10 cellular contexts compared by ENCODE assay signal in the genomic region with DNA sequence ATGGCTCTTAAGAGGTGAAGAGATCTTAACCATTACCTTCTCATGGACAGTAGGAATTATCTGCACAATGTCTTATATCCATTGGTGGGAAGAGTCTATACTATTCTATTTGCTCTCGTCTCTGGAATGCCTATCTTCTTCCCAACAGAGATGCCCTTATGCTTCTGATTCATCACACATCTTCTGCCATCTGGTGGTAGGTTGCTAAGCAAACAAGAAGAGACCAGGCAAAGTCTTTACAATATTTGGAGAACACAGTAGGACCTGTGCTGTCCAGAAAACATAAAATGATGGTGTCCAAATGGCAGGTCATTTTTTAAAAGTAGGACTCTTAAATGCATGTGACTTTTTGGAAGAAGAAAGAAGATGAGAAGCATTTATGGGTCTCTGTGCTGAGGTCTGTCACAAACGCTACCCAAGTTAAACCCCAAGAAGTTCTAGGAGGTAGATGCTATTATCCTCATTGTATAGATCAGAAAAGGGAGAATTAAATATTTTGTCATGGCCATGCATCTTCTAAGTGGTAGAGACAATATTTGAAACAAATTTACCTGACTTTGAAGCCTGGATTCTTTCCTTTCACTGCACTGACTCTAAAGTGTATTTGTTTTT.
DNase-seq lines count a peak whose midpoint lies in the region; ATAC-seq and TF ChIP-seq lines count a peak whose summit lies in the region.
"Had no signal": no experiment of that assay in that cellular context is flagged by ENCODE, and none has a peak within 500 bp of the region (broad histone marks: within the 10 kb centered on the region; RNA-seq: fewer than 3 reads in every experiment).

No MANE protein-coding gene starts in this region.

- peaks cover 5% of the 10 kb centered on the region; the same call in 1 of the 2 replicates for H3K9me3 Mint-ChIP-seq in WTC11

- no peak overlapping the region for H3K27ac ChIP-seq in smooth muscle cell (ENCODE audit: low read depth)
- H3K27ac ChIP-seq: right lobe of liver had no signal

- no peaks in the 10 kb centered on the region for H3K79me2 ChIP-seq in smooth muscle cell (ENCODE audit: low read depth)

- H4K20me1 ChIP-seq in smooth muscle cell (ENCODE audit: low read depth), result no peaks in the 10 kb centered on the region

- no peaks in the 10 kb centered on the region for H3K4me1 ChIP-seq in smooth muscle cell (ENCODE audit: low read depth)
- H3K4me1 ChIP-seq: right lobe of liver had no signal

- no peaks in the 10 kb centered on the region for H3F3A ChIP-seq in smooth muscle cell (ENCODE audit: low read depth)

- no peak overlapping the region for H3K9ac ChIP-seq in smooth muscle cell (ENCODE audit: low read depth)

- peak; percentile 49 for ATAC-seq in Right ventricle myocardium superior (ENCODE audit: poor library complexity)
- no peak for ATAC-seq in left cardiac atrium
- peak; percentile 69 for ATAC-seq in WTC11
- no peak for ATAC-seq in HG02981 (IDR thresholded peaks at IDR 0.05; ENCODE audit: unreplicated experiment)
- ATAC-seq in HG03469 (IDR thresholded peaks at IDR 0.05; ENCODE audit: unreplicated experiment), result no peak

- H3K4me3 ChIP-seq in smooth muscle cell, result no peak overlapping the region
- H3K4me3 ChIP-seq: MG63, right lobe of liver had no signal

- H3K4me3 Mint-ChIP-seq in WTC11, result no peak overlapping the region

- H2AFZ ChIP-seq in smooth muscle cell (ENCODE audit: low read depth), result no peak overlapping the region

- H3K27me3 Mint-ChIP-seq in WTC11 (ENCODE audit: low read depth), result no peaks in the 10 kb centered on the region

- H3K4me2 ChIP-seq in smooth muscle cell, result no peak overlapping the region

- peak overlapping the region; percentile 52; the same call in 1 of the 2 replicates for H3K27ac Mint-ChIP-seq in WTC11

- intact Hi-C loops in Right ventricle myocardium superior (cut with DNase I) (no loop called here), left cardiac atrium (cut with DNase I) (no loop called here)

- no peaks in the 10 kb centered on the region for H3K36me3 Mint-ChIP-seq in WTC11

- H3K9me3 ChIP-seq in smooth muscle cell (replicated peaks; ENCODE audit: low read depth), result no peaks in the 10 kb centered on the region
- H3K9me3 ChIP-seq: MG63, right lobe of liver had no signal

- DNase-seq in Right ventricle myocardium superior (no peak), left cardiac atrium (no peak), NCI-H1105 (lab: John Stamatoyannopoulos, UW) (peak; percentile 25), WTC11 (ENCODE audit: low spot score) (no peak), smooth muscle cell (lab: John Stamatoyannopoulos, UW; ENCODE audit: unreplicated experiment) (no peak), OCI-M2 (lab: John Stamatoyannopoulos, UW; ENCODE audit: unreplicated experiment) (no peak)
- DNase-seq: MG63, right lobe of liver had no signal

- H3K4me1 Mint-ChIP-seq in WTC11, result peaks cover 44% of the 10 kb centered on the region

- POLR2A ChIA-PET in WTC11 (lab: Charles Lee), result no interaction called here

- no peaks in the 10 kb centered on the region for H3K27me3 ChIP-seq in smooth muscle cell (ENCODE audit: low read depth)
- H3K27me3 ChIP-seq: MG63, right lobe of liver had no signal

- TF ChIP-seq CTCF in WTC11 (IDR thresholded peaks at IDR 0.05) (no peak), smooth muscle cell (IDR thresholded peaks at IDR 0.05; ENCODE audit: borderline replicate concordance, insufficient read depth, poor library complexity, severe bottlenecking) (peak; percentile 42)

- CTCF ChIA-PET in WTC11 (lab: Charles Lee), result interaction anchor here (3.4 kb wide), 1 partner anchor 88 kb away, joined by 11 read pairs; no protein-coding TSS in a partner anchor

- no peaks in the 10 kb centered on the region for H3K36me3 ChIP-seq in smooth muscle cell (ENCODE audit: low read depth)
- H3K36me3 ChIP-seq: MG63, right lobe of liver had no signal

- 48% methylated on average over 2 of the region's 2 CpGs for WGBS in smooth muscle cell (ENCODE audit: low lambda C conversion rate)

TF ChIP-seq in WTC11, 78 proteins besides CTCF, POLR2A, EP300 and RAD21:
- TF ChIP-seq CBFB (CRISPR knock-in tag; IDR thresholded peaks at IDR 0.05; ENCODE audit: low read depth) (no peak), NR2C2 (CRISPR knock-in tag; IDR thresholded peaks at IDR 0.05) (no peak), ESRRA (CRISPR knock-in tag; IDR thresholded peaks at IDR 0.05; ENCODE audit: borderline replicate concordance) (no peak), SMAD3 (CRISPR knock-in tag; IDR thresholded peaks at IDR 0.05; ENCODE audit: borderline replicate concordance) (no peak), MYBL2 (CRISPR knock-in tag; IDR thresholded peaks at IDR 0.05) (no peak), GRHL2 (CRISPR knock-in tag; IDR thresholded peaks at IDR 0.05; ENCODE audit: insufficient replicate concordance, severe bottlenecking) (no peak), EMX1 (CRISPR knock-in tag; IDR thresholded peaks at IDR 0.05) (no peak), SMAD4 (CRISPR knock-in tag; IDR thresholded peaks at IDR 0.05) (no peak), NFE2L1 (CRISPR knock-in tag; IDR thresholded peaks at IDR 0.05) (no peak), ZNF121 (CRISPR knock-in tag; IDR thresholded peaks at IDR 0.05) (no peak), HMGA2 (CRISPR knock-in tag; IDR thresholded peaks at IDR 0.05) (no peak)
- TF ChIP-seq, protein P1, sequence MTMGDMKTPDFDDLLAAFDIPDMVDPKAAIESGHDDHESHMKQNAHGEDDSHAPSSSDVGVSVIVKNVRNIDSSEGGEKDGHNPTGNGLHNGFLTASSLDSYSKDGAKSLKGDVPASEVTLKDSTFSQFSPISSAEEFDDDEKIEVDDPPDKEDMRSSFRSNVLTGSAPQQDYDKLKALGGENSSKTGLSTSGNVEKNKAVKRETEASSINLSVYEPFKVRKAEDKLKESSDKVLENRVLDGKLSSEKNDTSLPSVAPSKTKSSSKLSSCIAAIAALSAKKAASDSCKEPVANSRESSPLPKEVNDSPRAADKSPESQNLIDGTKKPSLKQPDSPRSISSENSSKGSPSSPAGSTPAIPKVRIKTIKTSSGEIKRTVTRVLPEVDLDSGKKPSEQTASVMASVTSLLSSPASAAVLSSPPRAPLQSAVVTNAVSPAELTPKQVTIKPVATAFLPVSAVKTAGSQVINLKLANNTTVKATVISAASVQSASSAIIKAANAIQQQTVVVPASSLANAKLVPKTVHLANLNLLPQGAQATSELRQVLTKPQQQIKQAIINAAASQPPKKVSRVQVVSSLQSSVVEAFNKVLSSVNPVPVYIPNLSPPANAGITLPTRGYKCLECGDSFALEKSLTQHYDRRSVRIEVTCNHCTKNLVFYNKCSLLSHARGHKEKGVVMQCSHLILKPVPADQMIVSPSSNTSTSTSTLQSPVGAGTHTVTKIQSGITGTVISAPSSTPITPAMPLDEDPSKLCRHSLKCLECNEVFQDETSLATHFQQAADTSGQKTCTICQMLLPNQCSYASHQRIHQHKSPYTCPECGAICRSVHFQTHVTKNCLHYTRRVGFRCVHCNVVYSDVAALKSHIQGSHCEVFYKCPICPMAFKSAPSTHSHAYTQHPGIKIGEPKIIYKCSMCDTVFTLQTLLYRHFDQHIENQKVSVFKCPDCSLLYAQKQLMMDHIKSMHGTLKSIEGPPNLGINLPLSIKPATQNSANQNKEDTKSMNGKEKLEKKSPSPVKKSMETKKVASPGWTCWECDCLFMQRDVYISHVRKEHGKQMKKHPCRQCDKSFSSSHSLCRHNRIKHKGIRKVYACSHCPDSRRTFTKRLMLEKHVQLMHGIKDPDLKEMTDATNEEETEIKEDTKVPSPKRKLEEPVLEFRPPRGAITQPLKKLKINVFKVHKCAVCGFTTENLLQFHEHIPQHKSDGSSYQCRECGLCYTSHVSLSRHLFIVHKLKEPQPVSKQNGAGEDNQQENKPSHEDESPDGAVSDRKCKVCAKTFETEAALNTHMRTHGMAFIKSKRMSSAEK (CRISPR knock-in tag; IDR thresholded peaks at IDR 0.05; ENCODE audit: borderline replicate concordance), result no peak
- TF ChIP-seq, protein P2, sequence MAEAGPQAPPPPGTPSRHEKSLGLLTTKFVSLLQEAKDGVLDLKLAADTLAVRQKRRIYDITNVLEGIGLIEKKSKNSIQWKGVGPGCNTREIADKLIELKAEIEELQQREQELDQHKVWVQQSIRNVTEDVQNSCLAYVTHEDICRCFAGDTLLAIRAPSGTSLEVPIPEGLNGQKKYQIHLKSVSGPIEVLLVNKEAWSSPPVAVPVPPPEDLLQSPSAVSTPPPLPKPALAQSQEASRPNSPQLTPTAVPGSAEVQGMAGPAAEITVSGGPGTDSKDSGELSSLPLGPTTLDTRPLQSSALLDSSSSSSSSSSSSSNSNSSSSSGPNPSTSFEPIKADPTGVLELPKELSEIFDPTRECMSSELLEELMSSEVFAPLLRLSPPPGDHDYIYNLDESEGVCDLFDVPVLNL (CRISPR knock-in tag; IDR thresholded peaks at IDR 0.05; ENCODE audit: borderline replicate concordance, low read depth), result no peak

Comparison
In these comparisons a context has a peak if more than half of its experiments do, and no peak if none do; other contexts are left out.
1. ATAC-seq: peak in Right ventricle myocardium superior (single experiment) and WTC11 (single experiment); none in left cardiac atrium (0 of 2), HG02981 (single experiment) and HG03469 (single experiment).